ENCODE assay signal across 1 cellular context in genomic region chr6:34554593-34555322, GRCh38.
TF ChIP-seq lines count a peak whose summit lies in the region.

No MANE protein-coding gene starts in this region.

TF ChIP-seq in SK-N-SH treated with all-trans-retinoic acid at 6 μM for 48 hours, 23 proteins besides CTCF, POLR2A, EP300 and RAD21 (continued from another document):
- TF ChIP-seq TSHZ2 (CRISPR knock-in tag; IDR thresholded peaks at IDR 0.05) = no peak
- TF ChIP-seq ZNF565 (CRISPR knock-in tag; conservative IDR thresholded peaks at IDR 0.05; ENCODE audit: low read depth) = no peak
